ENCODE assay signal across 1 cellular context in the genomic region with DNA sequence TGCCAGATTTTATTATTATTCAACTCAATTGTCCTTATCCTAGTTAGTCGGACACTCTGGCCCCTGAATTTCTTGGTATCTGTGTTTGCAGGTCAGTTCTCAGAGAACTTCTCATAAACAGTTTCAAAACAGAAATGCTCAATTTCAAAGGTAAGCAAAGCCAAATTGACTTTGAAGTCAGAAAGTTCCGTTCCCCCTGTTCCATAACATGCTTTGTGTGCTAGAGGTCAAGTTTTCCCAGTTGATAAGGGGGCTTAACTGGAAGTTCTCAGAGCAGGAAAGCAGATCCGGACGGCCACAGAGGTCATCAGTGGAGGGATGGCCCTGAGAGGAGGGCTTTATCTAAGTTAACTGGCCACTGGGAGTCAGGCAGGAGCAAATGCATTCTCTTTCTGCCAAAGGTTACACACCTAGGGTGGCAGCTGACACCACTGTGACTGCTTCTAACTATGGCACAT.
TF ChIP-seq lines count a peak whose summit lies in the region.

No MANE protein-coding gene starts in this region.

TF ChIP-seq in HepG2, 621 proteins besides CTCF, POLR2A, EP300 and RAD21 (continued from another document and continues in another):
- TF ChIP-seq, protein P1, sequence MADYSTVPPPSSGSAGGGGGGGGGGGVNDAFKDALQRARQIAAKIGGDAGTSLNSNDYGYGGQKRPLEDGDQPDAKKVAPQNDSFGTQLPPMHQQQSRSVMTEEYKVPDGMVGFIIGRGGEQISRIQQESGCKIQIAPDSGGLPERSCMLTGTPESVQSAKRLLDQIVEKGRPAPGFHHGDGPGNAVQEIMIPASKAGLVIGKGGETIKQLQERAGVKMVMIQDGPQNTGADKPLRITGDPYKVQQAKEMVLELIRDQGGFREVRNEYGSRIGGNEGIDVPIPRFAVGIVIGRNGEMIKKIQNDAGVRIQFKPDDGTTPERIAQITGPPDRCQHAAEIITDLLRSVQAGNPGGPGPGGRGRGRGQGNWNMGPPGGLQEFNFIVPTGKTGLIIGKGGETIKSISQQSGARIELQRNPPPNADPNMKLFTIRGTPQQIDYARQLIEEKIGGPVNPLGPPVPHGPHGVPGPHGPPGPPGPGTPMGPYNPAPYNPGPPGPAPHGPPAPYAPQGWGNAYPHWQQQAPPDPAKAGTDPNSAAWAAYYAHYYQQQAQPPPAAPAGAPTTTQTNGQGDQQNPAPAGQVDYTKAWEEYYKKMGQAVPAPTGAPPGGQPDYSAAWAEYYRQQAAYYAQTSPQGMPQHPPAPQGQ (CRISPR knock-in tag; IDR thresholded peaks at IDR 0.05; ENCODE audit: borderline replicate concordance): no peak
- TF ChIP-seq, protein P2, sequence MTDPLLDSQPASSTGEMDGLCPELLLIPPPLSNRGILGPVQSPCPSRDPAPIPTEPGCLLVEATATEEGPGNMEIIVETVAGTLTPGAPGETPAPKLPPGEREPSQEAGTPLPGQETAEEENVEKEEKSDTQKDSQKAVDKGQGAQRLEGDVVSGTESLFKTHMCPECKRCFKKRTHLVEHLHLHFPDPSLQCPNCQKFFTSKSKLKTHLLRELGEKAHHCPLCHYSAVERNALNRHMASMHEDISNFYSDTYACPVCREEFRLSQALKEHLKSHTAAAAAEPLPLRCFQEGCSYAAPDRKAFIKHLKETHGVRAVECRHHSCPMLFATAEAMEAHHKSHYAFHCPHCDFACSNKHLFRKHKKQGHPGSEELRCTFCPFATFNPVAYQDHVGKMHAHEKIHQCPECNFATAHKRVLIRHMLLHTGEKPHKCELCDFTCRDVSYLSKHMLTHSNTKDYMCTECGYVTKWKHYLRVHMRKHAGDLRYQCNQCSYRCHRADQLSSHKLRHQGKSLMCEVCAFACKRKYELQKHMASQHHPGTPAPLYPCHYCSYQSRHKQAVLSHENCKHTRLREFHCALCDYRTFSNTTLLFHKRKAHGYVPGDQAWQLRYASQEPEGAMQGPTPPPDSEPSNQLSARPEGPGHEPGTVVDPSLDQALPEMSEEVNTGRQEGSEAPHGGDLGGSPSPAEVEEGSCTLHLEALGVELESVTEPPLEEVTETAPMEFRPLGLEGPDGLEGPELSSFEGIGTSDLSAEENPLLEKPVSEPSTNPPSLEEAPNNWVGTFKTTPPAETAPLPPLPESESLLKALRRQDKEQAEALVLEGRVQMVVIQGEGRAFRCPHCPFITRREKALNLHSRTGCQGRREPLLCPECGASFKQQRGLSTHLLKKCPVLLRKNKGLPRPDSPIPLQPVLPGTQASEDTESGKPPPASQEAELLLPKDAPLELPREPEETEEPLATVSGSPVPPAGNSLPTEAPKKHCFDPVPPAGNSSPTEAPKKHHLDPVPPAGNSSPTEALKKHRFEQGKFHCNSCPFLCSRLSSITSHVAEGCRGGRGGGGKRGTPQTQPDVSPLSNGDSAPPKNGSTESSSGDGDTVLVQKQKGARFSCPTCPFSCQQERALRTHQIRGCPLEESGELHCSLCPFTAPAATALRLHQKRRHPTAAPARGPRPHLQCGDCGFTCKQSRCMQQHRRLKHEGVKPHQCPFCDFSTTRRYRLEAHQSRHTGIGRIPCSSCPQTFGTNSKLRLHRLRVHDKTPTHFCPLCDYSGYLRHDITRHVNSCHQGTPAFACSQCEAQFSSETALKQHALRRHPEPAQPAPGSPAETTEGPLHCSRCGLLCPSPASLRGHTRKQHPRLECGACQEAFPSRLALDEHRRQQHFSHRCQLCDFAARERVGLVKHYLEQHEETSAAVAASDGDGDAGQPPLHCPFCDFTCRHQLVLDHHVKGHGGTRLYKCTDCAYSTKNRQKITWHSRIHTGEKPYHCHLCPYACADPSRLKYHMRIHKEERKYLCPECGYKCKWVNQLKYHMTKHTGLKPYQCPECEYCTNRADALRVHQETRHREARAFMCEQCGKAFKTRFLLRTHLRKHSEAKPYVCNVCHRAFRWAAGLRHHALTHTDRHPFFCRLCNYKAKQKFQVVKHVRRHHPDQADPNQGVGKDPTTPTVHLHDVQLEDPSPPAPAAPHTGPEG (CRISPR knock-in tag; IDR thresholded peaks at IDR 0.05): no peak
- TF ChIP-seq ZNF614 (CRISPR knock-in tag; IDR thresholded peaks at IDR 0.05; ENCODE audit: borderline replicate concordance) (peak; percentile 82), ARID2 (CRISPR knock-in tag; IDR thresholded peaks at IDR 0.05; ENCODE audit: borderline replicate concordance) (no peak), BRCA1 (CRISPR knock-in tag; IDR thresholded peaks at IDR 0.05) (0 out of 2 replicates have a peak, but pooled peaks have one; percentile 61), ZNF34 (CRISPR knock-in tag; IDR thresholded peaks at IDR 0.05; ENCODE audit: borderline replicate concordance) (no peak; the same call in 1 of the 2 replicates), MEF2D (CRISPR knock-in tag; IDR thresholded peaks at IDR 0.05) (peak; percentile 83; the same call in 1 of the 2 replicates), GATAD2A (CRISPR knock-in tag; IDR thresholded peaks at IDR 0.05) (peak; percentile 93), HMG20B (CRISPR knock-in tag; conservative IDR thresholded peaks at IDR 0.05) (peak; percentile 82), DR1 (CRISPR knock-in tag; IDR thresholded peaks at IDR 0.05) (no peak)
- TF ChIP-seq, protein P3, sequence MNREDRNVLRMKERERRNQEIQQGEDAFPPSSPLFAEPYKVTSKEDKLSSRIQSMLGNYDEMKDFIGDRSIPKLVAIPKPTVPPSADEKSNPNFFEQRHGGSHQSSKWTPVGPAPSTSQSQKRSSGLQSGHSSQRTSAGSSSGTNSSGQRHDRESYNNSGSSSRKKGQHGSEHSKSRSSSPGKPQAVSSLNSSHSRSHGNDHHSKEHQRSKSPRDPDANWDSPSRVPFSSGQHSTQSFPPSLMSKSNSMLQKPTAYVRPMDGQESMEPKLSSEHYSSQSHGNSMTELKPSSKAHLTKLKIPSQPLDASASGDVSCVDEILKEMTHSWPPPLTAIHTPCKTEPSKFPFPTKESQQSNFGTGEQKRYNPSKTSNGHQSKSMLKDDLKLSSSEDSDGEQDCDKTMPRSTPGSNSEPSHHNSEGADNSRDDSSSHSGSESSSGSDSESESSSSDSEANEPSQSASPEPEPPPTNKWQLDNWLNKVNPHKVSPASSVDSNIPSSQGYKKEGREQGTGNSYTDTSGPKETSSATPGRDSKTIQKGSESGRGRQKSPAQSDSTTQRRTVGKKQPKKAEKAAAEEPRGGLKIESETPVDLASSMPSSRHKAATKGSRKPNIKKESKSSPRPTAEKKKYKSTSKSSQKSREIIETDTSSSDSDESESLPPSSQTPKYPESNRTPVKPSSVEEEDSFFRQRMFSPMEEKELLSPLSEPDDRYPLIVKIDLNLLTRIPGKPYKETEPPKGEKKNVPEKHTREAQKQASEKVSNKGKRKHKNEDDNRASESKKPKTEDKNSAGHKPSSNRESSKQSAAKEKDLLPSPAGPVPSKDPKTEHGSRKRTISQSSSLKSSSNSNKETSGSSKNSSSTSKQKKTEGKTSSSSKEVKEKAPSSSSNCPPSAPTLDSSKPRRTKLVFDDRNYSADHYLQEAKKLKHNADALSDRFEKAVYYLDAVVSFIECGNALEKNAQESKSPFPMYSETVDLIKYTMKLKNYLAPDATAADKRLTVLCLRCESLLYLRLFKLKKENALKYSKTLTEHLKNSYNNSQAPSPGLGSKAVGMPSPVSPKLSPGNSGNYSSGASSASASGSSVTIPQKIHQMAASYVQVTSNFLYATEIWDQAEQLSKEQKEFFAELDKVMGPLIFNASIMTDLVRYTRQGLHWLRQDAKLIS (CRISPR knock-in tag; IDR thresholded peaks at IDR 0.05): no peak
- TF ChIP-seq, protein P4, sequence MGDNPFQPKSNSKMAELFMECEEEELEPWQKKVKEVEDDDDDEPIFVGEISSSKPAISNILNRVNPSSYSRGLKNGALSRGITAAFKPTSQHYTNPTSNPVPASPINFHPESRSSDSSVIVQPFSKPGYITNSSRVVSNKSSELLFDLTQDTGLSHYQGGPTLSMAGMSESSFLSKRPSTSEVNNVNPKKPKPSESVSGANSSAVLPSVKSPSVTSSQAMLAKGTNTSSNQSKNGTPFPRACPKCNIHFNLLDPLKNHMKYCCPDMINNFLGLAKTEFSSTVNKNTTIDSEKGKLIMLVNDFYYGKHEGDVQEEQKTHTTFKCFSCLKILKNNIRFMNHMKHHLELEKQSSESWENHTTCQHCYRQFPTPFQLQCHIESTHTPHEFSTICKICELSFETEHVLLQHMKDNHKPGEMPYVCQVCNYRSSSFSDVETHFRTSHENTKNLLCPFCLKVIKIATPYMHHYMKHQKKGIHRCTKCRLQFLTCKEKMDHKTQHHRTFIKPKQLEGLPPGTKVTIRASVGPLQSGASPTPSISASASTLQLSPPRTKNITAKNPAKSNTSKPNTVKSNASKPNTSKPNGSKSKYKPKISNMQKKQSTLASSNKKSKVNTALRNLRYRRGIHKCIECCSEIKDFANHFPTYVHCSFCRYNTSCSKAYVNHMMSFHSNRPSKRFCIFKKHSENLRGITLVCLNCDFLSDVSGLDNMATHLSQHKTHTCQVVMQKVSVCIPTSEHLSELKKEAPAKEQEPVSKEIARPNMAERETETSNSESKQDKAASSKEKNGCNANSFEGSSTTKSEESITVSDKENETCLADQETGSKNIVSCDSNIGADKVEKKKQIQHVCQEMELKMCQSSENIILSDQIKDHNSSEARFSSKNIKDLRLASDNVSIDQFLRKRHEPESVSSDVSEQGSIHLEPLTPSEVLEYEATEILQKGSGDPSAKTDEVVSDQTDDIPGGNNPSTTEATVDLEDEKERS (CRISPR knock-in tag; IDR thresholded peaks at IDR 0.05): 0 out of 2 replicates have a peak, but pooled peaks have one; percentile 25
- TF ChIP-seq, protein P5, sequence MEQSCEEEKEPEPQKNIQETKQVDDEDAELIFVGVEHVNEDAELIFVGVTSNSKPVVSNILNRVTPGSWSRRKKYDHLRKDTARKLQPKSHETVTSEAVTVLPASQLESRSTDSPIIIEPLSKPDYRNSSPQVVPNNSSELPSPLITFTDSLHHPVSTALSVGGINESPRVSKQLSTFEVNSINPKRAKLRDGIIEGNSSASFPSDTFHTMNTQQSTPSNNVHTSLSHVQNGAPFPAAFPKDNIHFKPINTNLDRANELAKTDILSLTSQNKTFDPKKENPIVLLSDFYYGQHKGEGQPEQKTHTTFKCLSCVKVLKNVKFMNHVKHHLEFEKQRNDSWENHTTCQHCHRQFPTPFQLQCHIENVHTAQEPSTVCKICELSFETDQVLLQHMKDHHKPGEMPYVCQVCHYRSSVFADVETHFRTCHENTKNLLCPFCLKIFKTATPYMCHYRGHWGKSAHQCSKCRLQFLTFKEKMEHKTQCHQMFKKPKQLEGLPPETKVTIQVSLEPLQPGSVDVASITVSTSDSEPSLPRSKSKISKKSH (CRISPR knock-in tag; IDR thresholded peaks at IDR 0.05; ENCODE audit: borderline replicate concordance): no peak
- TF ChIP-seq, protein P6, sequence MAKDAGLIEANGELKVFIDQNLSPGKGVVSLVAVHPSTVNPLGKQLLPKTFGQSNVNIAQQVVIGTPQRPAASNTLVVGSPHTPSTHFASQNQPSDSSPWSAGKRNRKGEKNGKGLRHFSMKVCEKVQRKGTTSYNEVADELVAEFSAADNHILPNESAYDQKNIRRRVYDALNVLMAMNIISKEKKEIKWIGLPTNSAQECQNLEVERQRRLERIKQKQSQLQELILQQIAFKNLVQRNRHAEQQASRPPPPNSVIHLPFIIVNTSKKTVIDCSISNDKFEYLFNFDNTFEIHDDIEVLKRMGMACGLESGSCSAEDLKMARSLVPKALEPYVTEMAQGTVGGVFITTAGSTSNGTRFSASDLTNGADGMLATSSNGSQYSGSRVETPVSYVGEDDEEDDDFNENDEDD (CRISPR knock-in tag; IDR thresholded peaks at IDR 0.05; ENCODE audit: borderline replicate concordance): peak; percentile 37; the same call in 1 of the 2 replicates
- TF ChIP-seq, protein P7, sequence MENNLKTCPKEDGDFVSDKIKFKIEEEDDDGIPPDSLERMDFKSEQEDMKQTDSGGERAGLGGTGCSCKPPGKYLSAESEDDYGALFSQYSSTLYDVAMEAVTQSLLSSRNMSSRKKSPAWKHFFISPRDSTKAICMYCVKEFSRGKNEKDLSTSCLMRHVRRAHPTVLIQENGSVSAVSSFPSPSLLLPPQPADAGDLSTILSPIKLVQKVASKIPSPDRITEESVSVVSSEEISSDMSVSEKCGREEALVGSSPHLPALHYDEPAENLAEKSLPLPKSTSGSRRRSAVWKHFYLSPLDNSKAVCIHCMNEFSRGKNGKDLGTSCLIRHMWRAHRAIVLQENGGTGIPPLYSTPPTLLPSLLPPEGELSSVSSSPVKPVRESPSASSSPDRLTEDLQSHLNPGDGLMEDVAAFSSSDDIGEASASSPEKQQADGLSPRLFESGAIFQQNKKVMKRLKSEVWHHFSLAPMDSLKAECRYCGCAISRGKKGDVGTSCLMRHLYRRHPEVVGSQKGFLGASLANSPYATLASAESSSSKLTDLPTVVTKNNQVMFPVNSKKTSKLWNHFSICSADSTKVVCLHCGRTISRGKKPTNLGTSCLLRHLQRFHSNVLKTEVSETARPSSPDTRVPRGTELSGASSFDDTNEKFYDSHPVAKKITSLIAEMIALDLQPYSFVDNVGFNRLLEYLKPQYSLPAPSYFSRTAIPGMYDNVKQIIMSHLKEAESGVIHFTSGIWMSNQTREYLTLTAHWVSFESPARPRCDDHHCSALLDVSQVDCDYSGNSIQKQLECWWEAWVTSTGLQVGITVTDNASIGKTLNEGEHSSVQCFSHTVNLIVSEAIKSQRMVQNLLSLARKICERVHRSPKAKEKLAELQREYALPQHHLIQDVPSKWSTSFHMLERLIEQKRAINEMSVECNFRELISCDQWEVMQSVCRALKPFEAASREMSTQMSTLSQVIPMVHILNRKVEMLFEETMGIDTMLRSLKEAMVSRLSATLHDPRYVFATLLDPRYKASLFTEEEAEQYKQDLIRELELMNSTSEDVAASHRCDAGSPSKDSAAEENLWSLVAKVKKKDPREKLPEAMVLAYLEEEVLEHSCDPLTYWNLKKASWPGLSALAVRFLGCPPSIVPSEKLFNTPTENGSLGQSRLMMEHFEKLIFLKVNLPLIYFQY (CRISPR knock-in tag; IDR thresholded peaks at IDR 0.05; ENCODE audit: borderline replicate concordance): no peak
- TF ChIP-seq, protein P8, sequence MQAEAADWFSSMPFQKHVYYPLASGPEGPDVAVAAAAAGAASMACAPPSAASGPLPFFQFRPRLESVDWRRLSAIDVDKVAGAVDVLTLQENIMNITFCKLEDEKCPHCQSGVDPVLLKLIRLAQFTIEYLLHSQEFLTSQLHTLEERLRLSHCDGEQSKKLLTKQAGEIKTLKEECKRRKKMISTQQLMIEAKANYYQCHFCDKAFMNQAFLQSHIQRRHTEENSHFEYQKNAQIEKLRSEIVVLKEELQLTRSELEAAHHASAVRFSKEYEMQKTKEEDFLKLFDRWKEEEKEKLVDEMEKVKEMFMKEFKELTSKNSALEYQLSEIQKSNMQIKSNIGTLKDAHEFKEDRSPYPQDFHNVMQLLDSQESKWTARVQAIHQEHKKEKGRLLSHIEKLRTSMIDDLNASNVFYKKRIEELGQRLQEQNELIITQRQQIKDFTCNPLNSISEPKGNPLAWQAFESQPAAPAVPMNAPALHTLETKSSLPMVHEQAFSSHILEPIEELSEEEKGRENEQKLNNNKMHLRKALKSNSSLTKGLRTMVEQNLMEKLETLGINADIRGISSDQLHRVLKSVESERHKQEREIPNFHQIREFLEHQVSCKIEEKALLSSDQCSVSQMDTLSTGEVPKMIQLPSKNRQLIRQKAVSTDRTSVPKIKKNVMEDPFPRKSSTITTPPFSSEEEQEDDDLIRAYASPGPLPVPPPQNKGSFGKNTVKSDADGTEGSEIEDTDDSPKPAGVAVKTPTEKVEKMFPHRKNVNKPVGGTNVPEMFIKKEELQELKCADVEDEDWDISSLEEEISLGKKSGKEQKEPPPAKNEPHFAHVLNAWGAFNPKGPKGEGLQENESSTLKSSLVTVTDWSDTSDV (CRISPR knock-in tag; IDR thresholded peaks at IDR 0.05): no peak
